1 cellular context compared by ENCODE assay signal in the genomic region with DNA sequence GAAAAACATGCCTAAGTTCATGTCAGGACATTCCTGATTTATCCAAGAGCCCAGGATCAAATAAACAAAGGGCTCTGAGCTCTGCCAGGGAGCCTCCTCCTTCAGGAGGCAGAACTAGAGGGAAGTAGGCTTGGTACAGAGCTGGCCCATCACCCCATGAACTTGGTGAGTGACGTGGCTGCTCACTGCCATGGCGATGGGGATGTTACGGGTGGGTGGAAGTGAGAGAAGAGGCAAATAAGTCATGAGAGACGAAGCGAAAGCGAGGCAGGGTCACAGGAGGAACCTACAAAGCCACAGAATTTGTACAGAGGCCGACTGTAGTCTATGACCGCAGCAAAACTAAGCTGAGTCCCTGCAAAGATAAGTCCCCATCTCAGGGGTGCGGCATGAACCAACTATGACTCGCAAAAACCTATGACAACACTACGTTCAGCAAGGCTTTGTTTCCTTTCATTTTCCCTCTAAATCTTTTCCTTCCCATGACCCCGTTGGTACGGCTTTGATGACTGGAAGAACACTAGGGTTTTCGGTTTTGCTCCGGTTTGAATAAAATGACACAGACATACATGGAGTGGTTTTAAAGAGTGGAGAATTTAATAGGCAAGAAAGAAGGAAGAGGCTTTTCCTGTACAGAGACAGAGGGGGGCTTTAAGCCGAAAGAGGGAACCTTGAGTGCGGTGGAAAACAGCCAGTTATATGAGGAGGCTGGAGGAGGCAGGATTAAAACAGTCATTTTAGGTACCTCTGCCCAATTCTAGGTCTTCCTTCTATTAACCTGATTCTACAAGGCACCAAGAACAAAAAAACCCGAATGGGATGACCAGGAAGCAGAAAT.
TF ChIP-seq lines count a peak whose summit lies in the region.

No MANE protein-coding gene starts in this region.

TF ChIP-seq in GM12878, 131 proteins besides CTCF, POLR2A, EP300 and RAD21 (continued from another document and continues in another):
- peak; percentile 97 for TF ChIP-seq RUNX3 (IDR thresholded peaks at IDR 0.05; ENCODE audit: low read length)
- TF ChIP-seq PAX5 (IDR thresholded peaks at IDR 0.05; ENCODE audit: borderline replicate concordance, low read depth, low read length), result peak; percentile 83; the same call in 1 of the 2 replicates
- TF ChIP-seq TBL1XR1 (IDR thresholded peaks at IDR 0.05; ENCODE audit: low read depth, low read length), result peak; percentile 92
- TF ChIP-seq, protein P1, sequence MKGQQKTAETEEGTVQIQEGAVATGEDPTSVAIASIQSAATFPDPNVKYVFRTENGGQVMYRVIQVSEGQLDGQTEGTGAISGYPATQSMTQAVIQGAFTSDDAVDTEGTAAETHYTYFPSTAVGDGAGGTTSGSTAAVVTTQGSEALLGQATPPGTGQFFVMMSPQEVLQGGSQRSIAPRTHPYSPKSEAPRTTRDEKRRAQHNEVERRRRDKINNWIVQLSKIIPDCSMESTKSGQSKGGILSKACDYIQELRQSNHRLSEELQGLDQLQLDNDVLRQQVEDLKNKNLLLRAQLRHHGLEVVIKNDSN (IDR thresholded peaks at IDR 0.05; ENCODE audit: borderline replicate concordance, extremely low read length, insufficient read depth, low read depth, low read length), result no peak
- TF ChIP-seq, protein P2, sequence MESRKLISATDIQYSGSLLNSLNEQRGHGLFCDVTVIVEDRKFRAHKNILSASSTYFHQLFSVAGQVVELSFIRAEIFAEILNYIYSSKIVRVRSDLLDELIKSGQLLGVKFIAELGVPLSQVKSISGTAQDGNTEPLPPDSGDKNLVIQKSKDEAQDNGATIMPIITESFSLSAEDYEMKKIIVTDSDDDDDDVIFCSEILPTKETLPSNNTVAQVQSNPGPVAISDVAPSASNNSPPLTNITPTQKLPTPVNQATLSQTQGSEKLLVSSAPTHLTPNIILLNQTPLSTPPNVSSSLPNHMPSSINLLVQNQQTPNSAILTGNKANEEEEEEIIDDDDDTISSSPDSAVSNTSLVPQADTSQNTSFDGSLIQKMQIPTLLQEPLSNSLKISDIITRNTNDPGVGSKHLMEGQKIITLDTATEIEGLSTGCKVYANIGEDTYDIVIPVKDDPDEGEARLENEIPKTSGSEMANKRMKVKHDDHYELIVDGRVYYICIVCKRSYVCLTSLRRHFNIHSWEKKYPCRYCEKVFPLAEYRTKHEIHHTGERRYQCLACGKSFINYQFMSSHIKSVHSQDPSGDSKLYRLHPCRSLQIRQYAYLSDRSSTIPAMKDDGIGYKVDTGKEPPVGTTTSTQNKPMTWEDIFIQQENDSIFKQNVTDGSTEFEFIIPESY (IDR thresholded peaks at IDR 0.05), result no peak
- peak; percentile 88; a peak in 3 of 4 replicates for TF ChIP-seq IKZF2 (IDR thresholded peaks at IDR 0.05)
- TF ChIP-seq GATAD2B (conservative IDR thresholded peaks at IDR 0.05; ENCODE audit: low read depth), result no peak; the same call in 1 of the 2 replicates
- TF ChIP-seq ATF7 (IDR thresholded peaks at IDR 0.05; ENCODE audit: low read depth), result peak; percentile 97
- TF ChIP-seq SIX5 (IDR thresholded peaks at IDR 0.05; ENCODE audit: low read depth, low read length, severe bottlenecking), result no peak
- TF ChIP-seq, protein P3, sequence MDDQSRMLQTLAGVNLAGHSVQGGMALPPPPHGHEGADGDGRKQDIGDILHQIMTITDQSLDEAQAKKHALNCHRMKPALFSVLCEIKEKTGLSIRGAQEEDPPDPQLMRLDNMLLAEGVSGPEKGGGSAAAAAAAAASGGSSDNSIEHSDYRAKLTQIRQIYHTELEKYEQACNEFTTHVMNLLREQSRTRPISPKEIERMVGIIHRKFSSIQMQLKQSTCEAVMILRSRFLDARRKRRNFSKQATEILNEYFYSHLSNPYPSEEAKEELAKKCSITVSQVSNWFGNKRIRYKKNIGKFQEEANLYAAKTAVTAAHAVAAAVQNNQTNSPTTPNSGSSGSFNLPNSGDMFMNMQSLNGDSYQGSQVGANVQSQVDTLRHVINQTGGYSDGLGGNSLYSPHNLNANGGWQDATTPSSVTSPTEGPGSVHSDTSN (IDR thresholded peaks at IDR 0.05; ENCODE audit: insufficient replicate concordance, low read depth, low read length), result peak; percentile 93
- TF ChIP-seq, protein P4, sequence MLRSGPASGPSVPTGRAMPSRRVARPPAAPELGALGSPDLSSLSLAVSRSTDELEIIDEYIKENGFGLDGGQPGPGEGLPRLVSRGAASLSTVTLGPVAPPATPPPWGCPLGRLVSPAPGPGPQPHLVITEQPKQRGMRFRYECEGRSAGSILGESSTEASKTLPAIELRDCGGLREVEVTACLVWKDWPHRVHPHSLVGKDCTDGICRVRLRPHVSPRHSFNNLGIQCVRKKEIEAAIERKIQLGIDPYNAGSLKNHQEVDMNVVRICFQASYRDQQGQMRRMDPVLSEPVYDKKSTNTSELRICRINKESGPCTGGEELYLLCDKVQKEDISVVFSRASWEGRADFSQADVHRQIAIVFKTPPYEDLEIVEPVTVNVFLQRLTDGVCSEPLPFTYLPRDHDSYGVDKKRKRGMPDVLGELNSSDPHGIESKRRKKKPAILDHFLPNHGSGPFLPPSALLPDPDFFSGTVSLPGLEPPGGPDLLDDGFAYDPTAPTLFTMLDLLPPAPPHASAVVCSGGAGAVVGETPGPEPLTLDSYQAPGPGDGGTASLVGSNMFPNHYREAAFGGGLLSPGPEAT (IDR thresholded peaks at IDR 0.05; ENCODE audit: low read depth), result peak; percentile 90
- TF ChIP-seq ZNF622 (IDR thresholded peaks at IDR 0.05), result no peak
- TF ChIP-seq YBX1 (IDR thresholded peaks at IDR 0.05), result no peak
- TF ChIP-seq ETV6 (conservative IDR thresholded peaks at IDR 0.05 in 1 of 2, IDR thresholded peaks at IDR 0.05 in 1 of 2; ENCODE audit: borderline replicate concordance in 1 of 2, low read depth in 1 of 2), result peak in 1 of 2 experiments; percentile 77; a peak in 2 of 4 replicates
- peak; percentile 74 for TF ChIP-seq BHLHE40 (IDR thresholded peaks at IDR 0.05; ENCODE audit: borderline replicate concordance in 1 of 2, low read depth in 2 of 2, low read length in 1 of 2)
- TF ChIP-seq ZNF384 (IDR thresholded peaks at IDR 0.05; ENCODE audit: borderline replicate concordance, low read depth, low read length), result no peak
- no peak for TF ChIP-seq SMAD5 (IDR thresholded peaks at IDR 0.05; ENCODE audit: low read depth)
- TF ChIP-seq POU2F2 (IDR thresholded peaks at IDR 0.05; ENCODE audit: borderline replicate concordance, low read depth, low read length), result peak; percentile 90
- TF ChIP-seq POLR2AphosphoS5 (IDR thresholded peaks at IDR 0.05; ENCODE audit: low read length), result peak; percentile 66
- TF ChIP-seq JUNB (IDR thresholded peaks at IDR 0.05), result no peak
- TF ChIP-seq RBBP5 (conservative IDR thresholded peaks at IDR 0.05), result no peak
- TF ChIP-seq NFIC (IDR thresholded peaks at IDR 0.05; ENCODE audit: low read depth, low read length), result peak; percentile 74; the same call in 1 of the 2 replicates
- 0 out of 2 replicates have a peak, but pooled peaks have one; percentile 37 for TF ChIP-seq POLR2AphosphoS2 (IDR thresholded peaks at IDR 0.05; ENCODE audit: low read depth, low read length)
- no peak for TF ChIP-seq ZZZ3 (IDR thresholded peaks at IDR 0.05; ENCODE audit: control insufficient read depth, insufficient read length, low read depth)
- TF ChIP-seq ZNF207 (IDR thresholded peaks at IDR 0.05; ENCODE audit: borderline replicate concordance), result peak; percentile 70; the same call in 1 of the 2 replicates
- peak; percentile 95 for TF ChIP-seq CREB1 (IDR thresholded peaks at IDR 0.05; ENCODE audit: low read depth)
- no peak for TF ChIP-seq MYC (IDR thresholded peaks at IDR 0.05; ENCODE audit: insufficient read depth, insufficient read length, insufficient replicate concordance, low read length, severe bottlenecking)
- TF ChIP-seq, protein P5, sequence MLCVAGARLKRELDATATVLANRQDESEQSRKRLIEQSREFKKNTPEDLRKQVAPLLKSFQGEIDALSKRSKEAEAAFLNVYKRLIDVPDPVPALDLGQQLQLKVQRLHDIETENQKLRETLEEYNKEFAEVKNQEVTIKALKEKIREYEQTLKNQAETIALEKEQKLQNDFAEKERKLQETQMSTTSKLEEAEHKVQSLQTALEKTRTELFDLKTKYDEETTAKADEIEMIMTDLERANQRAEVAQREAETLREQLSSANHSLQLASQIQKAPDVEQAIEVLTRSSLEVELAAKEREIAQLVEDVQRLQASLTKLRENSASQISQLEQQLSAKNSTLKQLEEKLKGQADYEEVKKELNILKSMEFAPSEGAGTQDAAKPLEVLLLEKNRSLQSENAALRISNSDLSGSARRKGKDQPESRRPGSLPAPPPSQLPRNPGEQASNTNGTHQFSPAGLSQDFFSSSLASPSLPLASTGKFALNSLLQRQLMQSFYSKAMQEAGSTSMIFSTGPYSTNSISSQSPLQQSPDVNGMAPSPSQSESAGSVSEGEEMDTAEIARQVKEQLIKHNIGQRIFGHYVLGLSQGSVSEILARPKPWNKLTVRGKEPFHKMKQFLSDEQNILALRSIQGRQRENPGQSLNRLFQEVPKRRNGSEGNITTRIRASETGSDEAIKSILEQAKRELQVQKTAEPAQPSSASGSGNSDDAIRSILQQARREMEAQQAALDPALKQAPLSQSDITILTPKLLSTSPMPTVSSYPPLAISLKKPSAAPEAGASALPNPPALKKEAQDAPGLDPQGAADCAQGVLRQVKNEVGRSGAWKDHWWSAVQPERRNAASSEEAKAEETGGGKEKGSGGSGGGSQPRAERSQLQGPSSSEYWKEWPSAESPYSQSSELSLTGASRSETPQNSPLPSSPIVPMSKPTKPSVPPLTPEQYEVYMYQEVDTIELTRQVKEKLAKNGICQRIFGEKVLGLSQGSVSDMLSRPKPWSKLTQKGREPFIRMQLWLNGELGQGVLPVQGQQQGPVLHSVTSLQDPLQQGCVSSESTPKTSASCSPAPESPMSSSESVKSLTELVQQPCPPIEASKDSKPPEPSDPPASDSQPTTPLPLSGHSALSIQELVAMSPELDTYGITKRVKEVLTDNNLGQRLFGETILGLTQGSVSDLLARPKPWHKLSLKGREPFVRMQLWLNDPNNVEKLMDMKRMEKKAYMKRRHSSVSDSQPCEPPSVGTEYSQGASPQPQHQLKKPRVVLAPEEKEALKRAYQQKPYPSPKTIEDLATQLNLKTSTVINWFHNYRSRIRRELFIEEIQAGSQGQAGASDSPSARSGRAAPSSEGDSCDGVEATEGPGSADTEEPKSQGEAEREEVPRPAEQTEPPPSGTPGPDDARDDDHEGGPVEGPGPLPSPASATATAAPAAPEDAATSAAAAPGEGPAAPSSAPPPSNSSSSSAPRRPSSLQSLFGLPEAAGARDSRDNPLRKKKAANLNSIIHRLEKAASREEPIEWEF (IDR thresholded peaks at IDR 0.05; ENCODE audit: insufficient replicate concordance, low read depth, low read length), result no peak
- TF ChIP-seq, protein P6, sequence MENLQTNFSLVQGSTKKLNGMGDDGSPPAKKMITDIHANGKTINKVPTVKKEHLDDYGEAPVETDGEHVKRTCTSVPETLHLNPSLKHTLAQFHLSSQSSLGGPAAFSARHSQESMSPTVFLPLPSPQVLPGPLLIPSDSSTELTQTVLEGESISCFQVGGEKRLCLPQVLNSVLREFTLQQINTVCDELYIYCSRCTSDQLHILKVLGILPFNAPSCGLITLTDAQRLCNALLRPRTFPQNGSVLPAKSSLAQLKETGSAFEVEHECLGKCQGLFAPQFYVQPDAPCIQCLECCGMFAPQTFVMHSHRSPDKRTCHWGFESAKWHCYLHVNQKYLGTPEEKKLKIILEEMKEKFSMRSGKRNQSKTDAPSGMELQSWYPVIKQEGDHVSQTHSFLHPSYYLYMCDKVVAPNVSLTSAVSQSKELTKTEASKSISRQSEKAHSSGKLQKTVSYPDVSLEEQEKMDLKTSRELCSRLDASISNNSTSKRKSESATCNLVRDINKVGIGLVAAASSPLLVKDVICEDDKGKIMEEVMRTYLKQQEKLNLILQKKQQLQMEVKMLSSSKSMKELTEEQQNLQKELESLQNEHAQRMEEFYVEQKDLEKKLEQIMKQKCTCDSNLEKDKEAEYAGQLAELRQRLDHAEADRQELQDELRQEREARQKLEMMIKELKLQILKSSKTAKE (IDR thresholded peaks at IDR 0.05; ENCODE audit: low read depth, poor library complexity, severe bottlenecking), result peak; percentile 93
- TF ChIP-seq, protein P7, sequence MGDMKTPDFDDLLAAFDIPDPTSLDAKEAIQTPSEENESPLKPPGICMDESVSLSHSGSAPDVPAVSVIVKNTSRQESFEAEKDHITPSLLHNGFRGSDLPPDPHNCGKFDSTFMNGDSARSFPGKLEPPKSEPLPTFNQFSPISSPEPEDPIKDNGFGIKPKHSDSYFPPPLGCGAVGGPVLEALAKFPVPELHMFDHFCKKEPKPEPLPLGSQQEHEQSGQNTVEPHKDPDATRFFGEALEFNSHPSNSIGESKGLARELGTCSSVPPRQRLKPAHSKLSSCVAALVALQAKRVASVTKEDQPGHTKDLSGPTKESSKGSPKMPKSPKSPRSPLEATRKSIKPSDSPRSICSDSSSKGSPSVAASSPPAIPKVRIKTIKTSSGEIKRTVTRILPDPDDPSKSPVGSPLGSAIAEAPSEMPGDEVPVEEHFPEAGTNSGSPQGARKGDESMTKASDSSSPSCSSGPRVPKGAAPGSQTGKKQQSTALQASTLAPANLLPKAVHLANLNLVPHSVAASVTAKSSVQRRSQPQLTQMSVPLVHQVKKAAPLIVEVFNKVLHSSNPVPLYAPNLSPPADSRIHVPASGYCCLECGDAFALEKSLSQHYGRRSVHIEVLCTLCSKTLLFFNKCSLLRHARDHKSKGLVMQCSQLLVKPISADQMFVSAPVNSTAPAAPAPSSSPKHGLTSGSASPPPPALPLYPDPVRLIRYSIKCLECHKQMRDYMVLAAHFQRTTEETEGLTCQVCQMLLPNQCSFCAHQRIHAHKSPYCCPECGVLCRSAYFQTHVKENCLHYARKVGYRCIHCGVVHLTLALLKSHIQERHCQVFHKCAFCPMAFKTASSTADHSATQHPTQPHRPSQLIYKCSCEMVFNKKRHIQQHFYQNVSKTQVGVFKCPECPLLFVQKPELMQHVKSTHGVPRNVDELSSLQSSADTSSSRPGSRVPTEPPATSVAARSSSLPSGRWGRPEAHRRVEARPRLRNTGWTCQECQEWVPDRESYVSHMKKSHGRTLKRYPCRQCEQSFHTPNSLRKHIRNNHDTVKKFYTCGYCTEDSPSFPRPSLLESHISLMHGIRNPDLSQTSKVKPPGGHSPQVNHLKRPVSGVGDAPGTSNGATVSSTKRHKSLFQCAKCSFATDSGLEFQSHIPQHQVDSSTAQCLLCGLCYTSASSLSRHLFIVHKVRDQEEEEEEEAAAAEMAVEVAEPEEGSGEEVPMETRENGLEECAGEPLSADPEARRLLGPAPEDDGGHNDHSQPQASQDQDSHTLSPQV (IDR thresholded peaks at IDR 0.05), result no peak
- TF ChIP-seq ESRRA (IDR thresholded peaks at IDR 0.05; ENCODE audit: low read length), result 0 out of 2 replicates have a peak, but pooled peaks have one; percentile 13
- peak in 1 of 2 experiments; percentile 43; a peak in 1 of 3 replicates for TF ChIP-seq EGR1 (IDR thresholded peaks at IDR 0.05; ENCODE audit: borderline replicate concordance in 1 of 2, low read depth in 2 of 2, low read length in 2 of 2)
- TF ChIP-seq, protein P8, sequence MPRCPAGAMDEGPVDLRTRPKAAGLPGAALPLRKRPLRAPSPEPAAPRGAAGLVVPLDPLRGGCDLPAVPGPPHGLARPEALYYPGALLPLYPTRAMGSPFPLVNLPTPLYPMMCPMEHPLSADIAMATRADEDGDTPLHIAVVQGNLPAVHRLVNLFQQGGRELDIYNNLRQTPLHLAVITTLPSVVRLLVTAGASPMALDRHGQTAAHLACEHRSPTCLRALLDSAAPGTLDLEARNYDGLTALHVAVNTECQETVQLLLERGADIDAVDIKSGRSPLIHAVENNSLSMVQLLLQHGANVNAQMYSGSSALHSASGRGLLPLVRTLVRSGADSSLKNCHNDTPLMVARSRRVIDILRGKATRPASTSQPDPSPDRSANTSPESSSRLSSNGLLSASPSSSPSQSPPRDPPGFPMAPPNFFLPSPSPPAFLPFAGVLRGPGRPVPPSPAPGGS (IDR thresholded peaks at IDR 0.05; ENCODE audit: borderline replicate concordance, insufficient read depth, low read depth, low read length, poor library complexity, severe bottlenecking), result no peak
- no peak for TF ChIP-seq EZH2 (IDR thresholded peaks at IDR 0.05; ENCODE audit: borderline replicate concordance, control insufficient read depth, low read depth, low read length)
